ENCODE assay signal across 24 cellular contexts in genomic region chr12:49615725-49616124, GRCh38. TPM values are rescaled to one million over a fixed set of nuclear protein-coding genes. Genes with fewer than 3 reads are reported as not detected.
DNase-seq lines count a peak whose midpoint lies in the region; ATAC-seq, FAIRE-seq and TF ChIP-seq lines count a peak whose summit lies in the region.
"Had no signal": no experiment of that assay in that cellular context is flagged by ENCODE, and none has a peak within 500 bp of the region (broad histone marks: within the 10 kb centered on the region; RNA-seq: fewer than 3 reads in every experiment).

No MANE protein-coding gene starts in this region.

- peaks cover 12% of the 10 kb centered on the region for H3K9me3 ChIP-seq in mesenchymal stem cell (ENCODE audit: control insufficient read depth, low read length)
- H3K9me3 ChIP-seq: pancreas, right atrium auricular region had no signal

- no peak overlapping the region for H3K18ac ChIP-seq in mesenchymal stem cell (ENCODE audit: low read depth in 1 of 2, low read length in 2 of 2)

- H2BK120ac ChIP-seq in mesenchymal stem cell (ENCODE audit: low read depth, low read length), result no peak overlapping the region

- H3K27ac ChIP-seq in mesenchymal stem cell (ENCODE audit: low read length, poor library complexity, severe bottlenecking), result no peak overlapping the region
- H3K27ac ChIP-seq: epithelial cell of prostate, pancreas, right atrium auricular region, tibial artery had no signal

- no peaks in the 10 kb centered on the region for H3K4me1 ChIP-seq in mesenchymal stem cell (ENCODE audit: control insufficient read depth, insufficient read depth, low read depth, low read length)
- H3K4me1 ChIP-seq: pancreas, right atrium auricular region, tibial artery had no signal

- no peaks in the 10 kb centered on the region for H3K36me3 ChIP-seq in bronchial epithelial cell (ENCODE audit: control insufficient read depth, insufficient read depth, low read length)
- H3K36me3 ChIP-seq in mesenchymal stem cell (ENCODE audit: control insufficient read depth in 1 of 2, insufficient read depth in 2 of 2, low read depth in 1 of 2, low read length in 2 of 2), result no peaks in the 10 kb centered on the region
- H3K36me3 ChIP-seq: pancreas, right atrium auricular region, tibial artery had no signal

- ATAC-seq in HG02840 (IDR thresholded peaks at IDR 0.05; ENCODE audit: low FRiP score, unreplicated experiment), result no peak
- ATAC-seq: activated CD4-positive, alpha-beta T cell treated with anti-CD3 and anti-CD28 coated beads for 36 hours; left cardiac atrium; pancreas had no signal

- H3K79me1 ChIP-seq in mesenchymal stem cell (replicated peaks; ENCODE audit: low read length, poor library complexity, severe bottlenecking), result no peaks in the 10 kb centered on the region

- DNase-seq in HCEC 1CT (peak; percentile 36), NCI-H226 (peak; percentile 31), bronchial epithelial cell (ENCODE audit: low read depth) (peak; percentile 30), mesenchymal stem cell (peak; percentile 63), NCI-H345 (lab: John Stamatoyannopoulos, UW) (no peak), NCI-H1048 (lab: John Stamatoyannopoulos, UW) (no peak), dedifferentiated amniotic fluid mesenchymal stem cell (ENCODE audit: extremely low spot score) (no peak)
- DNase-seq: activated CD4-positive, alpha-beta T cell treated with anti-CD3 and anti-CD28 coated beads for 36 hours; activated effector memory CD4-positive, alpha-beta T cell treated with anti-CD3 and anti-CD28 coated beads, Interleukin-2, amount 50 U/mL, for 16 hours; activated naive CD8-positive, alpha-beta T cell treated with anti-CD3 and anti-CD28 coated beads, Interleukin-2, amount 10 ng/mL, durations not matched to agents 7 days and 5 days; activated T-cell treated with anti-CD3 and anti-CD28 coated beads for 4 hours; CD4-positive, alpha-beta T cell; cerebellar nuclear complex; left cardiac atrium; NCI-H1694 treated with DMSO at 0.1 percent for 48 hours; NCI-H69; pancreas; stimulated activated CD4-positive, alpha-beta T cell treated with anti-CD3 and anti-CD28 coated beads, Interleukin-2, amount 100 ng/mL, for 24 hours; tibial artery had no signal

- no peak overlapping the region for H3K14ac ChIP-seq in mesenchymal stem cell (ENCODE audit: low read length in 2 of 2)

- no peak for TF ChIP-seq CTCF in bronchial epithelial cell (IDR thresholded peaks at IDR 0.05; ENCODE audit: insufficient read depth, low read length, severe bottlenecking)

- H2BK5ac ChIP-seq in mesenchymal stem cell (ENCODE audit: low read depth, low read length, poor library complexity, severe bottlenecking), result no peak overlapping the region

- H3K4me3 ChIP-seq in bronchial epithelial cell (ENCODE audit: low read depth, low read length) (no peak overlapping the region), mesenchymal stem cell (ENCODE audit: insufficient read depth in 1 of 2, low read depth in 1 of 2, low read length in 2 of 2) (no peak overlapping the region)
- H3K4me3 ChIP-seq: pancreas, right atrium auricular region, tibial artery had no signal

- H2AK5ac ChIP-seq in mesenchymal stem cell (ENCODE audit: low read length, severe bottlenecking), result no peak overlapping the region

- no peaks in the 10 kb centered on the region for H3K27me3 ChIP-seq in bronchial epithelial cell (ENCODE audit: control insufficient read depth, insufficient read depth, low read length)
- peaks cover 6 to 10% of the 10 kb centered on the region in 2 experiments for H3K27me3 ChIP-seq in mesenchymal stem cell (ENCODE audit: control insufficient read depth in 1 of 2, insufficient read depth in 1 of 2, low read length in 2 of 2)
- H3K27me3 ChIP-seq: pancreas, right atrium auricular region, tibial artery had no signal

- no peak overlapping the region for H2BK15ac ChIP-seq in mesenchymal stem cell (ENCODE audit: low read depth, poor library complexity, severe bottlenecking)

- no peak overlapping the region for H3K9ac ChIP-seq in mesenchymal stem cell (ENCODE audit: low read length)

- no peak overlapping the region for H2BK12ac ChIP-seq in mesenchymal stem cell (ENCODE audit: low read length in 2 of 2)

- H3K4me2 ChIP-seq in mesenchymal stem cell (ENCODE audit: low read length, poor library complexity, severe bottlenecking), result no peak overlapping the region

- H2AFZ ChIP-seq in mesenchymal stem cell (ENCODE audit: low read depth, low read length), result no peak overlapping the region

- no peak overlapping the region for H4K8ac ChIP-seq in mesenchymal stem cell (ENCODE audit: low read length)

- H3K23ac ChIP-seq in mesenchymal stem cell (ENCODE audit: low read length in 2 of 2), result no peak overlapping the region

- no peak for FAIRE-seq in bronchial epithelial cell (lab: Jason Lieb, UNC)
- FAIRE-seq: H1, pancreas had no signal

- no peak overlapping the region for H3K4ac ChIP-seq in mesenchymal stem cell (ENCODE audit: low read depth in 1 of 2, low read length in 2 of 2)

- 96% methylated on average over 5 of the region's 7 CpGs for WGBS in mesenchymal stem cell

- no peak overlapping the region for H4K91ac ChIP-seq in mesenchymal stem cell (ENCODE audit: low read length)

RNA-seq across cellular contexts. Expression of gene PRPF40B, which starts 7.6 kb away (rescaled TPM):
- total RNA-seq in bronchial epithelial cell, result 16.3 and 21.4 TPM in 2 replicates
- 6.3 TPM for polyA plus RNA-seq in mesenchymal stem cell (2013, experiment 1 of 2)
- polyA plus RNA-seq in mesenchymal stem cell (2013, experiment 2 of 2), result 7.2 TPM

RNA-seq across cellular contexts. Expression of gene FAM186B, which starts 10.3 kb away (rescaled TPM):
- total RNA-seq in bronchial epithelial cell, result 0.13 and 0.26 TPM in 2 replicates
- polyA plus RNA-seq in mesenchymal stem cell (2013, experiment 1 of 2), result 0.10 TPM
- 0.07 TPM for polyA plus RNA-seq in mesenchymal stem cell (2013, experiment 2 of 2)
- polyA plus RNA-seq: neural cell had no signal

RNA-seq across cellular contexts. Expression of gene MCRS1, which starts 47.8 kb away (rescaled TPM):
- total RNA-seq in bronchial epithelial cell, result 62.7 and 64.6 TPM in 2 replicates
- 38.7 TPM for polyA plus RNA-seq in mesenchymal stem cell (2013, experiment 1 of 2)
- 39.8 TPM for polyA plus RNA-seq in mesenchymal stem cell (2013, experiment 2 of 2)

Comparison
In these comparisons a context has a peak if more than half of its experiments do, and no peak if none do; other contexts are left out.
1. DNase-seq: peak in HCEC 1CT (single experiment), NCI-H226 (single experiment), bronchial epithelial cell (single experiment) and mesenchymal stem cell (single experiment); none in NCI-H345 (single experiment), NCI-H1048 (single experiment) and dedifferentiated amniotic fluid mesenchymal stem cell (single experiment).